31 cellular contexts compared by ENCODE assay signal in the genomic region with DNA sequence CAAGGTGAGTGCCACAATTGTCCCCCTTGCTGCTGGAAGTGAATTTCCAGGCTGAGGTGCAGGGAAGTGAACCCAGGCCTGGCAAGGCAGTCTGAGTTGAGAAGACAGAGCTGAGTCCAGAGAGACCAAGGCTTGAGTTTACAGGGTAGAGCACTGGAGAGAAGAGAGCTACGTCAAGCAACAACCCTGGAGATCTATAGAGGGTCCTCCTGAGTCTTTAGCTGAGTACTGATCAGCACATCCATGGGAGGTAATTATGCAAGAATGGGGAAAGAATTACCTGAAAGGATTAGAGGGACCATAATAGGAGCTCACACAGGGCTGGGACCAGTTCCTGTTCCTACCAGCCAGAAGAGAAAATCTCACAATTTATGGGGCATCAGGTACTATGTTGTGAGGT.
"Had no signal": no experiment of that assay in that cellular context is flagged by ENCODE, and none has a peak within 500 bp of the region (broad histone marks: within the 10 kb centered on the region; RNA-seq: fewer than 3 reads in every experiment).

No MANE protein-coding gene starts in this region.

- ATAC-seq: activated naive CD4-positive, alpha-beta T cell treated with anti-CD3 and anti-CD28 coated beads, Interleukin-2, amount 50 U/mL, for 72 hours; activated naive CD8-positive, alpha-beta T cell treated with anti-CD3 and anti-CD28 coated beads, Interleukin-2, amount 50 U/mL, for 24 hours; activated T-cell treated with anti-CD3 and anti-CD28 coated beads, Interleukin-2, amount 50 U/mL, for 4 hours; SK-N-SH treated with all-trans-retinoic acid at 6 μM for 48 hours had no signal

- H3K4me2 ChIP-seq: KMS-11 had no signal

- H3K4me1 Mint-ChIP-seq: activated B cell treated with CpG ODN at 0.5 μM for 24 hours; activated CD4-positive, alpha-beta T cell treated with anti-CD3 and anti-CD28 coated beads, Interleukin-2, amount 10 ng/mL, durations not matched to agents 24 days and 14 days; activated naive CD8-positive, alpha-beta T cell treated with anti-CD3 and anti-CD28 coated beads, Interleukin-2, amount 50 U/mL, for 24 hours; central memory CD8-positive, alpha-beta T cell had no signal

- H3K4me3 ChIP-seq: Peyer's patch, SJSA1 had no signal

- H3K27me3 ChIP-seq: Peyer's patch had no signal

- H3K4me1 ChIP-seq: Peyer's patch, SJSA1 had no signal

- H3K9me3 Mint-ChIP-seq: activated CD4-positive, alpha-beta T cell treated with anti-CD3 and anti-CD28 coated beads, Interleukin-2, amount 10 ng/mL, durations not matched to agents 24 days and 14 days; T-helper 1 cell treated with Interleukin-12 subunit alpha and Interleukin-12 subunit beta and Interleukin-4 antibody, amounts not matched to agents 30 μg/mL and 1 μg/mL, for 36 hours had no signal

- H3K36me3 Mint-ChIP-seq: activated CD4-positive, alpha-beta memory T cell treated with anti-CD3 and anti-CD28 coated beads for 36 hours; activated naive CD4-positive, alpha-beta T cell treated with anti-CD3 and anti-CD28 coated beads, Interleukin-2, amount 50 U/mL, for 72 hours; brain had no signal

- H3K27ac ChIP-seq: KMS-11, Peyer's patch, RWPE1, SJSA1 had no signal

- H3K9ac ChIP-seq: KMS-11 had no signal

- H3K27ac Mint-ChIP-seq: activated B cell treated with CpG ODN at 0.5 μM for 24 hours; activated CD4-positive, alpha-beta memory T cell treated with anti-CD3 and anti-CD28 coated beads for 36 hours; activated CD4-positive, alpha-beta T cell treated with anti-CD3 and anti-CD28 coated beads, Interleukin-2, amount 10 ng/mL, durations not matched to agents 24 days and 14 days; activated naive CD4-positive, alpha-beta T cell treated with anti-CD3 and anti-CD28 coated beads, Interleukin-2, amount 50 U/mL, for 72 hours; activated naive CD8-positive, alpha-beta T cell treated with anti-CD3 and anti-CD28 coated beads, Interleukin-2, amount 50 U/mL, for 24 hours; brain; T-helper 1 cell treated with Interleukin-12 subunit alpha and Interleukin-12 subunit beta and Interleukin-4 antibody, amounts not matched to agents 30 μg/mL and 1 μg/mL, for 36 hours had no signal

- FAIRE-seq: astrocyte had no signal

- H3K36me3 ChIP-seq: Peyer's patch, SJSA1 had no signal

- H3K4me3 Mint-ChIP-seq: activated B cell treated with CpG ODN at 0.5 μM for 24 hours; activated CD4-positive, alpha-beta memory T cell treated with anti-CD3 and anti-CD28 coated beads for 36 hours; activated CD4-positive, alpha-beta T cell treated with anti-CD3 and anti-CD28 coated beads, Interleukin-2, amount 10 ng/mL, durations not matched to agents 24 days and 14 days; activated naive CD8-positive, alpha-beta T cell treated with anti-CD3 and anti-CD28 coated beads, Interleukin-2, amount 50 U/mL, for 24 hours; activated T-cell treated with anti-CD3 and anti-CD28 coated beads, Interleukin-2, amount 50 U/mL, for 4 hours; brain; central memory CD8-positive, alpha-beta T cell; T-helper 1 cell treated with Interleukin-12 subunit alpha and Interleukin-12 subunit beta and Interleukin-4 antibody, amounts not matched to agents 30 μg/mL and 1 μg/mL, for 36 hours had no signal

- H3K9me3 ChIP-seq: Peyer's patch, SJSA1 had no signal

- DNase-seq: activated B cell treated with CpG ODN at 0.5 μM for 24 hours; activated CD4-positive, alpha-beta memory T cell treated with anti-CD3 and anti-CD28 coated beads for 36 hours; activated CD4-positive, alpha-beta T cell treated with anti-CD3 and anti-CD28 coated beads for 1 hour; activated CD4-positive, alpha-beta T cell treated with anti-CD3 and anti-CD28 coated beads, Interleukin-2, amount 10 ng/mL, durations not matched to agents 24 days and 14 days; activated CD8-positive, alpha-beta memory T cell treated with anti-CD3 and anti-CD28 coated beads for 24 hours; activated effector memory CD4-positive, alpha-beta T cell treated with anti-CD3 and anti-CD28 coated beads, Interleukin-2, amount 50 U/mL, for 16 hours; activated naive CD4-positive, alpha-beta T cell treated with Interleukin-2 at 50 U/mL for 16 hours; activated naive CD8-positive, alpha-beta T cell treated with anti-CD3 and anti-CD28 coated beads, Interleukin-2, amount 50 U/mL, for 24 hours; activated T-cell treated with anti-CD3 and anti-CD28 coated beads, Interleukin-2, amount 50 U/mL, for 4 hours; amniotic stem cell; MV-4-11; NCI-H1092 treated with DMSO at 0.1 percent for 48 hours; NCI-H1436; NCI-H187; NCI-H2081; NCI-H510A treated with DMSO at 0.1 percent for 48 hours; NCI-H69; NK-92 treated with Interleukin-12 subunit alpha and Interleukin-12 subunit beta, amount 100 ng/mL, for 24 hours; Peyer's patch; SHP77; SW 1271; T-helper 9 cell had no signal

- H3K27me3 Mint-ChIP-seq: activated B cell treated with CpG ODN at 0.5 μM for 24 hours; activated CD4-positive, alpha-beta memory T cell treated with anti-CD3 and anti-CD28 coated beads for 36 hours; activated naive CD8-positive, alpha-beta T cell treated with anti-CD3 and anti-CD28 coated beads, Interleukin-2, amount 50 U/mL, for 24 hours; brain had no signal
